19 cellular contexts compared by ENCODE assay signal in the genomic region with DNA sequence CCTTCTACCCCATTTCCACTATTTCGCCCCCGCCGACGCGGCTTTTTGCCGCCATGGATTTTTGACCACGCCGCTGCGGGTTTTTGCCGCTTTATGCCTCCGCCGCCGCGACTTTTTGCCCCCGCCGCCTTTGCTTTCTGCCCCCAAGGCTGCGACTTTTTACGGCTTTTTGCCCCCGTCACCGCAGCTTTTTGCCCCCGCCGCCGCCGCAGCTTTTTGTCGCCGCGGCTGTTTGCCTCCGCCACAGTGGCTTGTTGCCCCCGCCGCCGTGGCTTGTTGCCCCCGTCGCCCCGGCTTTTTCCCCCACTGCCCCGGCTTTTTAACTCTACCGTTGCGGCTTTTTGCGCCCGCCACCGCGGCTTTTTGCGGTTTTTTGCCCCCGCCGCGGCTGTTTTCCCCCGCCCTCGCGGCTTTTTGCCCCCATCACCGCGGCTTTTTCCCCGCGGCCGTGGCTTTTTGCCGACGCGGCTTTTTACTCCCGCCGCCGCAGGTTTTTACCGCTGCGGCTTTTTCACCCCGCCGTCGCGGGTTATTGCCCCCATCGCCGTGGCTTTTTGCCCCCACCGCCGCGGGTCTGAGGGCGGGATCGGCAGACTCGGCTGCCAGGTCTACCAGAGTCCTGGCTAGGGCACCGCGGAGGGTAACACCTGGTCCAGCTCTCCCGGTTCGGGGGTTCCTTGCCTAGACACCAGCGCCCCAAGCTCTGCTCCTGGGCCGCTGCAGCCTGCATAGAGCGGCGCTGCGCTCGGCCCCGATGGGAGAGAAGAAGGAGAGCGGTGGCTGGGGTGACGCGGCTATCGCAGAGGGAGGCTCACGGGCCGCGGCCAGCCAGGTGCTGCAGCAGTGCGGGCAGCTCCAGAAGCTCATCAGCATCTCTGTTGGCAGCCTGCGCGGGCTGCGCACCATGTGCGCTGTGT.
DNase-seq lines count a peak whose midpoint lies in the region; ATAC-seq, FAIRE-seq and TF ChIP-seq lines count a peak whose summit lies in the region.
"Had no signal": no experiment of that assay in that cellular context is flagged by ENCODE, and none has a peak within 500 bp of the region (broad histone marks: within the 10 kb centered on the region; RNA-seq: fewer than 3 reads in every experiment).

No MANE protein-coding gene starts in this region.

- H3K4me3 ChIP-seq in A549 = no peak overlapping the region
- H3K4me3 ChIP-seq in IMR-90 (ENCODE audit: insufficient read depth, low read depth, low read length) = no peak overlapping the region
- no peak overlapping the region for H3K4me3 ChIP-seq in lower leg skin (ENCODE audit: low read depth, poor library complexity, severe bottlenecking)
- H3K4me3 ChIP-seq: BLaER1 treated with 17β-estradiol and CSF1 and Interleukin-3, amounts not matched to agents 10 nM and 100 nM had no signal

- H2BK5ac ChIP-seq in IMR-90 (ENCODE audit: low read depth, low read length, poor library complexity, severe bottlenecking) = no peak overlapping the region

- no peak overlapping the region for H3K18ac ChIP-seq in IMR-90 (ENCODE audit: low read depth, low read length)

- no TSS peak for BruUV-seq in IMR-90 (replicated peaks; lab: Mats Ljungman, UMichigan)

- in situ Hi-C loops in IMR-90 (cut with MboI; ENCODE audit: low sequenced_read_pairs) = no loop called here

- no peak for TF ChIP-seq EP300 in A549 (IDR thresholded peaks at IDR 0.05)

- H2AK9ac ChIP-seq in IMR-90 (replicated peaks; ENCODE audit: low read depth, low read length, poor library complexity) = no peak overlapping the region

- H3K56ac ChIP-seq in IMR-90 (ENCODE audit: extremely low read depth, insufficient read depth, low read length) = no peak overlapping the region

- intact Hi-C loops in IMR-90 (cut with micrococcal nuclease) = no loop called here
- intact Hi-C loops in sciatic nerve (cut with DNase I) = no loop called here
- intact Hi-C loops in natural killer cell (cut with micrococcal nuclease) = no loop called here
- intact Hi-C loops in lower leg skin (cut with DNase I; ENCODE audit: low total_unique reads) = no loop called here

- H2AK5ac ChIP-seq in IMR-90 (ENCODE audit: low read depth, low read length) = no peak overlapping the region

- H3K27ac Mint-ChIP-seq in natural killer cell = no peak overlapping the region
- H3K27ac Mint-ChIP-seq: CD8-positive, alpha-beta memory T cell; IgD-negative memory B cell had no signal

- no peak overlapping the region for H3K4ac ChIP-seq in IMR-90 (ENCODE audit: low read depth, low read length)

- H3K27me3 ChIP-seq in IMR-90 (ENCODE audit: control insufficient read depth, insufficient read depth, low read length) = no peaks in the 10 kb centered on the region
- H3K27me3 ChIP-seq: BLaER1 treated with 17β-estradiol and CSF1 and Interleukin-3, amounts not matched to agents 10 nM and 100 nM had no signal

- H2BK120ac ChIP-seq in IMR-90 (ENCODE audit: low read depth, low read length) = no peak overlapping the region

- no peak overlapping the region for H4K8ac ChIP-seq in IMR-90 (ENCODE audit: low read depth in 2 of 2, low read length in 2 of 2)

- dilution Hi-C loops in IMR-90 (cut with HindIII; ENCODE audit: low sequenced_read_pairs, unreplicated experiment) = no loop called here

- H3K14ac ChIP-seq in IMR-90 (replicated peaks; ENCODE audit: low read depth, low read length) = no peak overlapping the region

- no peak overlapping the region for H2BK20ac ChIP-seq in IMR-90 (ENCODE audit: low read depth, low read length)

- FAIRE-seq in A549 (lab: Jason Lieb, UNC) = no peak

- H3K9ac ChIP-seq in IMR-90 (ENCODE audit: low read depth, low read length) = no peak overlapping the region
- H3K9ac ChIP-seq: BLaER1 treated with 17β-estradiol and CSF1 and Interleukin-3, amounts not matched to agents 10 nM and 100 nM had no signal

- no peaks in the 10 kb centered on the region for H3K4me1 ChIP-seq in A549
- no peaks in the 10 kb centered on the region for H3K4me1 ChIP-seq in IMR-90 (ENCODE audit: control insufficient read depth, insufficient read depth, low read length)
- H3K4me1 ChIP-seq: BLaER1 treated with 17β-estradiol and CSF1 and Interleukin-3, amounts not matched to agents 10 nM and 100 nM had no signal

- TF ChIP-seq RAD21 in A549 (conservative IDR thresholded peaks at IDR 0.05 in 1 of 2, IDR thresholded peaks at IDR 0.05 in 1 of 2) (no peak), IMR-90 (IDR thresholded peaks at IDR 0.05; ENCODE audit: low read length) (no peak)

- no peaks in the 10 kb centered on the region for H3K36me3 ChIP-seq in IMR-90 (ENCODE audit: control insufficient read depth, insufficient read depth, low read length)
- H3K36me3 ChIP-seq: BLaER1 treated with 17β-estradiol and CSF1 and Interleukin-3, amounts not matched to agents 10 nM and 100 nM had no signal

- H3K9me1 ChIP-seq in IMR-90 (ENCODE audit: insufficient read depth, low read length) = no peaks in the 10 kb centered on the region

- H4K20me1 ChIP-seq in IMR-90 (ENCODE audit: insufficient read depth, low read length) = no peaks in the 10 kb centered on the region
- H4K20me1 ChIP-seq: BLaER1 treated with 17β-estradiol and CSF1 and Interleukin-3, amounts not matched to agents 10 nM and 100 nM had no signal

- ATAC-seq in A549 (no peak), IMR-90 (ENCODE audit: low read depth) (peak; percentile 48; the same call in 1 of the 2 replicates), sciatic nerve (no peak), natural killer cell (no peak), HG03460 (IDR thresholded peaks at IDR 0.05; ENCODE audit: unreplicated experiment) (no peak)

- H3K4me1 Mint-ChIP-seq in natural killer cell = no peaks in the 10 kb centered on the region
- H3K4me1 Mint-ChIP-seq: IgD-negative memory B cell had no signal

- CTCF ChIA-PET in A549 (lab: Yijun Ruan, JAX) = no interaction called here
- CTCF ChIA-PET in IMR-90 (lab: Yijun Ruan, JAX) = no interaction called here

- H3K9me3 ChIP-seq in A549 (no peaks in the 10 kb centered on the region; the same call in 2 of the 3 replicates), IMR-90 (ENCODE audit: control insufficient read depth, insufficient read depth, low read length) (peaks cover 10% of the 10 kb centered on the region)

- WGBS in A549 (ENCODE audit: missing lambda C conversion rate) = 79% methylated on average over 73 of the region's 96 CpGs
- 55% methylated on average over 42 of the region's 96 CpGs; no CpG with 5 or more reads in 1 of the 2 experiments for WGBS in IMR-90 (ENCODE audit: extremely low coverage in 2 of 2, insufficient read length in 1 of 2), 2 experiments
- 55 to 66% methylated on average over 95 to 96 of the region's 96 CpGs for WGBS in lower leg skin, 2 donors

- H3K4me2 ChIP-seq in A549 (no peak overlapping the region), IMR-90 (ENCODE audit: low read depth, low read length) (no peak overlapping the region)
- H3K4me2 ChIP-seq: BLaER1 treated with 17β-estradiol and CSF1 and Interleukin-3, amounts not matched to agents 10 nM and 100 nM had no signal

- H3K9me3 Mint-ChIP-seq in natural killer cell = peaks cover 4 to 12% of the 10 kb centered on the region in 2 donors

- POLR2A ChIA-PET in A549 (lab: Yijun Ruan, JAX) (no interaction called here), IMR-90 (lab: Charles Lee; ENCODE audit: unreplicated experiment) (no interaction called here)

- H4K91ac ChIP-seq in IMR-90 (ENCODE audit: insufficient read depth, low read depth, low read length) = no peak overlapping the region

- DNase-seq in A549 (ENCODE audit: low read depth in 1 of 2, low spot score in 1 of 2) (no peak), IMR-90 (no peak), iPS-NIHi11 (ENCODE audit: low spot score) (peak; percentile 1), sciatic nerve (ENCODE audit: low spot score) (peak; percentile 54), NCI-H2227 treated with DMSO at 0.1 percent for 48 hours (lab: John Stamatoyannopoulos, UW) (no peak), natural killer cell (no peak), lower leg skin (ENCODE audit: low spot score in 2 of 2) (no peak)
- DNase-seq: CD8-positive, alpha-beta memory T cell; H7; Kasumi-1; NCI-H1105; NCI-H1694; NCI-H345; NCI-H526; NK-92 treated with Interleukin-12 subunit alpha and Interleukin-12 subunit beta, amount 100 ng/mL, for 24 hours; SHP77 treated with DMSO at 0.1 percent for 48 hours had no signal

- no peak overlapping the region for H2AFZ ChIP-seq in IMR-90 (replicated peaks; ENCODE audit: low read length, poor library complexity)

- H4K5ac ChIP-seq in IMR-90 (ENCODE audit: low read depth, low read length) = no peak overlapping the region

- H3K79me1 ChIP-seq in IMR-90 (ENCODE audit: low read depth in 1 of 2, low read length in 2 of 2) = no peaks in the 10 kb centered on the region

- no peak overlapping the region for H3K23ac ChIP-seq in IMR-90 (ENCODE audit: low read depth, low read length)

- no peaks in the 10 kb centered on the region for H3K27me3 Mint-ChIP-seq in natural killer cell (ENCODE audit: low read depth in 2 of 2)
- H3K27me3 Mint-ChIP-seq: IgD-negative memory B cell had no signal

- TF ChIP-seq POLR2A in A549 (IDR thresholded peaks at IDR 0.05; ENCODE audit: low read length) (no peak), IMR-90 (IDR thresholded peaks at IDR 0.05; ENCODE audit: low read depth, low read length) (no peak), lower leg skin (IDR thresholded peaks at IDR 0.05) (no peak)

- no peak overlapping the region for H3K27ac ChIP-seq in A549
- H3K27ac ChIP-seq in IMR-90 (ENCODE audit: insufficient read depth, low read length) = no peak overlapping the region
- H3K27ac ChIP-seq: BLaER1 treated with 17β-estradiol and CSF1 and Interleukin-3, amounts not matched to agents 10 nM and 100 nM had no signal

- H2BK15ac ChIP-seq in IMR-90 (ENCODE audit: low read depth, low read length) = no peak overlapping the region

- no peak overlapping the region for H3K4me3 Mint-ChIP-seq in natural killer cell
- H3K4me3 Mint-ChIP-seq: CD8-positive, alpha-beta memory T cell; IgD-negative memory B cell had no signal

- H3K36me3 Mint-ChIP-seq in natural killer cell = no peaks in the 10 kb centered on the region

- no peak for TF ChIP-seq CTCF in A549 (IDR thresholded peaks at IDR 0.05)
- TF ChIP-seq CTCF in IMR-90 (conservative IDR thresholded peaks at IDR 0.05; ENCODE audit: low read depth, low read length) = no peak
- TF ChIP-seq CTCF in natural killer cell (IDR thresholded peaks at IDR 0.05) = no peak
- no peak for TF ChIP-seq CTCF in lower leg skin (IDR thresholded peaks at IDR 0.05)

TF ChIP-seq in A549, 52 proteins besides CTCF, POLR2A, EP300 and RAD21 (continues in another document):
- peak; percentile 45 for TF ChIP-seq MAFK (IDR thresholded peaks at IDR 0.05; ENCODE audit: partially characterized antibody)

TF ChIP-seq in IMR-90, 13 proteins besides CTCF, POLR2A, EP300 and RAD21 (continues in another document):
- TF ChIP-seq MAFK (IDR thresholded peaks at IDR 0.05; ENCODE audit: low read depth, low read length) (peak; percentile 54), RFX5 (IDR thresholded peaks at IDR 0.05; ENCODE audit: low read depth, low read length) (no peak), CEBPB (IDR thresholded peaks at IDR 0.05; ENCODE audit: low read depth, low read length) (no peak)

Comparison
In these comparisons a context has a peak if more than half of its experiments do, and no peak if none do; other contexts are left out.
1. DNase-seq: peak in iPS-NIHi11 (single experiment) and sciatic nerve (single experiment); none in A549 (0 of 2), IMR-90 (single experiment), NCI-H2227 treated with DMSO at 0.1 percent for 48 hours (single experiment), natural killer cell (single experiment) and lower leg skin (0 of 2).